In genomic region chr3:197583371-197583770, GRCh38 we compare ENCODE assay signal across 8 cellular contexts.
"Had no signal": no experiment of that assay in that cellular context is flagged by ENCODE, and none has a peak within 500 bp of the region (broad histone marks: within the 10 kb centered on the region; RNA-seq: fewer than 3 reads in every experiment).

No MANE protein-coding gene starts in this region.

- FAIRE-seq: G401.6, GM12878, GM12891, GM12892, GM18507, GM19239 had no signal

- H3K4me3 ChIP-seq: GM12878 had no signal

- ATAC-seq: GM12878 had no signal

- DNase-seq: GDM1, GF-D8 had no signal
